Comparison of ENCODE assay signal across 15 cellular contexts in genomic region chr5:59418766-59419165, GRCh38.
DNase-seq lines count a peak whose midpoint lies in the region; ATAC-seq and TF ChIP-seq lines count a peak whose summit lies in the region.
"Had no signal": no experiment of that assay in that cellular context is flagged by ENCODE, and none has a peak within 500 bp of the region (broad histone marks: within the 10 kb centered on the region; RNA-seq: fewer than 3 reads in every experiment).

No MANE protein-coding gene starts in this region.

- H3K4me2 ChIP-seq in hepatocyte: no peak overlapping the region
- H3K4me2 ChIP-seq: SK-N-SH had no signal

- no peaks in the 10 kb centered on the region for H3K27me3 ChIP-seq in hepatocyte

- H3K27ac ChIP-seq in hepatocyte: no peak overlapping the region

- no peaks in the 10 kb centered on the region for H3K79me2 ChIP-seq in hepatocyte

- no peak overlapping the region for H2AFZ ChIP-seq in hepatocyte

- peak; percentile 5 for DNase-seq in DMS53 (lab: John Stamatoyannopoulos, UW)
- DNase-seq in DMS53 treated with DMSO at 0.1 percent for 48 hours (lab: John Stamatoyannopoulos, UW; ENCODE audit: unreplicated experiment): no peak
- DNase-seq in LoVo (ENCODE audit: low spot score): peak; percentile 56
- DNase-seq in NCI-H345 (lab: John Stamatoyannopoulos, UW): peak; percentile 49
- peak; percentile 46 for DNase-seq in hepatocyte (ENCODE audit: low spot score)
- DNase-seq in hepatic stellate cell (ENCODE audit: low spot score): no peak
- DNase-seq in NOMO-1 (lab: John Stamatoyannopoulos, UW; ENCODE audit: unreplicated experiment in 2 of 2): no peak
- DNase-seq: 8988T; H9; NCI-H2081 treated with DMSO at 0.1 percent for 48 hours; NK-92 treated with Interleukin-12 subunit alpha and Interleukin-12 subunit beta, amount 100 ng/mL, for 24 hours; SK-N-SH had no signal

- no peaks in the 10 kb centered on the region for H3K9me3 ChIP-seq in hepatocyte (ENCODE audit: low read depth)
- H3K9me3 ChIP-seq: SK-N-SH had no signal

- no peaks in the 10 kb centered on the region for H3K36me3 ChIP-seq in hepatocyte (replicated peaks; ENCODE audit: insufficient read depth, low read depth)

- H3K4me3 ChIP-seq in hepatocyte: no peak overlapping the region
- H3K4me3 ChIP-seq: GM12878 had no signal

- H3K9me2 ChIP-seq in hepatocyte (replicated peaks; ENCODE audit: insufficient read depth): no peaks in the 10 kb centered on the region

- H4K20me1 ChIP-seq in hepatocyte (ENCODE audit: insufficient read depth, poor library complexity, severe bottlenecking): no peaks in the 10 kb centered on the region

- 31% methylated on average over 1 of the region's 1 CpG for WGBS in hepatocyte (ENCODE audit: low lambda C conversion rate, missing lambda C conversion rate)

- no peak for ATAC-seq in HG02970 (IDR thresholded peaks at IDR 0.05; ENCODE audit: low FRiP score, unreplicated experiment)
- ATAC-seq: GM12878, Right ventricle myocardium inferior had no signal

- TF ChIP-seq CTCF in hepatocyte (IDR thresholded peaks at IDR 0.05; ENCODE audit: poor library complexity): no peak

- peaks cover 20% of the 10 kb centered on the region for H3K4me1 ChIP-seq in hepatocyte (ENCODE audit: insufficient read depth)

Comparison
In these comparisons a context has a peak if more than half of its experiments do, and no peak if none do; other contexts are left out.
1. DNase-seq: peak in DMS53 (single experiment), LoVo (single experiment), NCI-H345 (single experiment) and hepatocyte (single experiment); none in DMS53 treated with DMSO at 0.1 percent for 48 hours (single experiment), hepatic stellate cell (single experiment) and NOMO-1 (0 of 2).